8 cellular contexts compared by ENCODE assay signal in genomic region chr5:65624570-65625555, GRCh38. TPM values are rescaled to one million over a fixed set of nuclear protein-coding genes. Genes with fewer than 3 reads are reported as not detected.
DNase-seq lines count a peak whose midpoint lies in the region; ATAC-seq and TF ChIP-seq lines count a peak whose summit lies in the region.

Gene SHLD3, plus strand, starts transcription at chr5:65625027. Its CDS starts 4,561 bp downstream, at chr5:65629588.
Gene TRAPPC13, plus strand, starts transcription at chr5:65625027. Its CDS starts 34 bp downstream, at chr5:65625061.

- peak within 1 kb of the TSS; percentile 83 for H3K4me2 ChIP-seq in trophoblast cell (ENCODE audit: low read length)

- H3K4me3 ChIP-seq in adipocyte (ENCODE audit: low read length) (peak within 1 kb of the TSS; percentile 97), heart left ventricle (peak within 1 kb of the TSS; percentile 60 to 96 (median 76)), trophoblast cell (ENCODE audit: low read depth, low read length) (peak within 1 kb of the TSS; percentile 97), transverse colon (peak within 1 kb of the TSS; percentile 57 to 90 (median 85))

- peak within 1 kb of the TSS; percentile 61 for H4K12ac ChIP-seq in trophoblast cell (ENCODE audit: low read depth, low read length)

- WGBS in heart left ventricle, 4 donors: 0 to 1% (median 0%) methylated on average over 36 of the region's 36 CpGs
- no CpG with 5 or more reads among the region's 36 CpGs for WGBS in trophoblast cell (ENCODE audit: extremely low coverage, insufficient coverage, insufficient read length)
- WGBS in transverse colon (ENCODE audit: low coverage in 1 of 2), 2 donors: 0% methylated on average over 21 to 36 of the region's 36 CpGs

- H2BK120ac ChIP-seq in trophoblast cell (ENCODE audit: insufficient read depth, low read length, poor library complexity): no peak within 1 kb of the TSS

- H3K27ac ChIP-seq in heart left ventricle (peak within 1 kb of the TSS; percentile 65 to 94 (median 91)), trophoblast cell (ENCODE audit: low read depth, low read length) (peak within 1 kb of the TSS; percentile 68), transverse colon (peak within 1 kb of the TSS; percentile 82 to 92 (median 87))

- TF ChIP-seq POLR2A in heart left ventricle (IDR thresholded peaks at IDR 0.05): peak in 1 of 2 donors; percentile 20
- peak; percentile 11 for TF ChIP-seq POLR2A in transverse colon (IDR thresholded peaks at IDR 0.05)

- H3K79me2 ChIP-seq in trophoblast cell (ENCODE audit: control insufficient read depth, insufficient read depth, low read length, poor library complexity): peaks cover 5% of the 10 kb centered on the region

- no peak for TF ChIP-seq EP300 in transverse colon (IDR thresholded peaks at IDR 0.05; ENCODE audit: low read depth)

- H2AFZ ChIP-seq in trophoblast cell (ENCODE audit: insufficient read depth, low read length, poor library complexity): peak within 1 kb of the TSS; percentile 85

- H3K9ac ChIP-seq in adipocyte (ENCODE audit: low read length) (peak within 1 kb of the TSS; percentile 93), trophoblast cell (ENCODE audit: low read length) (peak within 1 kb of the TSS; percentile 97)

- peak within 1 kb of the TSS; percentile 80 for H3K4ac ChIP-seq in trophoblast cell (ENCODE audit: low read depth, low read length)

- H3K4me1 ChIP-seq in adipocyte (ENCODE audit: control insufficient read depth, insufficient read depth, low read length) (peaks cover 26% of the 10 kb centered on the region), heart left ventricle (peaks cover 0 to 37% (median 29%) of the 10 kb centered on the region in 12 donors), trophoblast cell (ENCODE audit: control insufficient read depth in 1 of 2, insufficient read depth in 2 of 2, low read length in 2 of 2) (peaks cover 0 to 3% of the 10 kb centered on the region in 2 experiments), transverse colon (peaks cover 15 to 33% (median 21%) of the 10 kb centered on the region in 4 donors)

- H4K91ac ChIP-seq in trophoblast cell (ENCODE audit: low read depth, low read length): peak within 1 kb of the TSS; percentile 13

- H3K23ac ChIP-seq in trophoblast cell (ENCODE audit: low read length): no peak within 1 kb of the TSS

- peak within 1 kb of the TSS; percentile 60 for H2BK5ac ChIP-seq in trophoblast cell (ENCODE audit: low read depth, low read length, poor library complexity)

- H3K79me1 ChIP-seq in trophoblast cell (ENCODE audit: low read length): peaks cover 4% of the 10 kb centered on the region

- no peaks in the 10 kb centered on the region for H3K27me3 ChIP-seq in adipocyte (replicated peaks; ENCODE audit: control insufficient read depth, insufficient read depth, low read length)
- no peaks in the 10 kb centered on the region for H3K27me3 ChIP-seq in heart left ventricle
- no peaks in the 10 kb centered on the region for H3K27me3 ChIP-seq in trophoblast cell (ENCODE audit: insufficient read depth, low read length)
- H3K27me3 ChIP-seq in transverse colon: no peaks in the 10 kb centered on the region

- ATAC-seq in HG02678 (IDR thresholded peaks at IDR 0.05; ENCODE audit: unreplicated experiment): peak; percentile 72
- ATAC-seq in heart left ventricle: peak; percentile 89 to 92 (median 90)

- H3K36me3 ChIP-seq in adipocyte (ENCODE audit: control insufficient read depth, insufficient read depth, low read length, severe bottlenecking) (peaks cover 9% of the 10 kb centered on the region), heart left ventricle (peaks cover 0 to 16% (median 14%) of the 10 kb centered on the region in 9 donors), trophoblast cell (ENCODE audit: control insufficient read depth in 1 of 2, insufficient read depth in 2 of 2, low read length in 2 of 2) (peaks cover 0 to 2% of the 10 kb centered on the region in 2 experiments), transverse colon (peaks cover 0 to 10% (median 3%) of the 10 kb centered on the region in 4 donors)

- H3K14ac ChIP-seq in trophoblast cell (ENCODE audit: low read length): peak within 1 kb of the TSS; percentile 69

- TF ChIP-seq CTCF in GM12872 (IDR thresholded peaks at IDR 0.05; ENCODE audit: insufficient read depth, low read depth, low read length) (peak; percentile 26; the same call in 1 of the 3 replicates), heart left ventricle (IDR thresholded peaks at IDR 0.05) (peak in 1 of 12 donors; percentile 4), transverse colon (IDR thresholded peaks at IDR 0.05) (peak in 4 of 5 experiments; percentile 4 to 50 (median 22))

- peak within 1 kb of the TSS; percentile 96 for H4K8ac ChIP-seq in trophoblast cell (ENCODE audit: low read depth, low read length)

- H2BK12ac ChIP-seq in trophoblast cell (ENCODE audit: low read length): no peak within 1 kb of the TSS

- no peak within 1 kb of the TSS for H2AK5ac ChIP-seq in trophoblast cell (ENCODE audit: low read length)

- intact Hi-C loops in heart left ventricle (cut with DNase I) (loop anchor here in 1 of 10 donors (5.0 kb wide), 1 partner anchor 92 kb away; no protein-coding TSS in a partner anchor), transverse colon (cut with DNase I; ENCODE audit: low total_unique reads) (no loop called here)

- H3K9me3 ChIP-seq in adipocyte (ENCODE audit: control insufficient read depth, low read length): no peaks in the 10 kb centered on the region
- no peaks in the 10 kb centered on the region for H3K9me3 ChIP-seq in heart left ventricle
- no peaks in the 10 kb centered on the region for H3K9me3 ChIP-seq in trophoblast cell (ENCODE audit: insufficient read depth, low read depth, low read length)
- H3K9me3 ChIP-seq in transverse colon: no peaks in the 10 kb centered on the region

- peak; percentile 86 for DNase-seq in NCI-H1105 treated with DMSO at 0.1 percent for 48 hours (lab: John Stamatoyannopoulos, UW)
- peak; percentile 92 for DNase-seq in SKM-1 treated with dmso at 0.1 percent for 144 hours (lab: John Stamatoyannopoulos, UW; ENCODE audit: unreplicated experiment)
- DNase-seq in adipocyte (ENCODE audit: low read depth): peak; percentile 94
- peak; percentile 77 to 87 (median 85) for DNase-seq in heart left ventricle
- peak; percentile 69 to 84 for DNase-seq in trophoblast cell
- DNase-seq in transverse colon: peak; percentile 87

- in situ Hi-C loops in transverse colon (cut with MboI; ENCODE audit: low pct_ligation_motif_present in 1 of 4, low pct_unique_long_range_greater_than_20kb in 1 of 4, low sequenced_read_pairs in 3 of 4): no loop called here

- peak within 1 kb of the TSS; percentile 70 for H3K18ac ChIP-seq in trophoblast cell (ENCODE audit: low read length)

RNA-seq across cellular contexts. Expression of gene SHLD3, which starts in this region (rescaled TPM):
- 1 to 10 TPM; 1.3 to 2.4 (median 1.9) TPM for total RNA-seq in heart left ventricle
- polyA plus RNA-seq in heart left ventricle: 1 to 10 TPM; 2.7 to 2.8 TPM
- 2.7 and 3.1 TPM in 2 replicates for polyA plus RNA-seq in trophoblast cell (2013)
- total RNA-seq in transverse colon: 1 to 10 TPM in 2 of 4 donors, under 1 TPM in 1, not detected in 1; 1.00 to 5.7 (median 2.9) TPM

RNA-seq across cellular contexts. Expression of gene TRAPPC13, which starts in this region (rescaled TPM):
- 10 to 100 TPM in 8 of 9 donors, 1 to 10 TPM in 1; 9.5 to 24.8 (median 18.7) TPM for total RNA-seq in heart left ventricle
- 10 to 100 TPM; 10.9 to 14.1 TPM for polyA plus RNA-seq in heart left ventricle
- 9.6 and 10.1 TPM in 2 replicates for polyA plus RNA-seq in trophoblast cell (2013)
- 10 to 100 TPM in 2 of 4 donors, 1 to 10 TPM in 2; 3.0 to 24.1 (median 11.9) TPM for total RNA-seq in transverse colon

Comparison
In these comparisons a context has a peak if more than half of its experiments do, and no peak if none do; other contexts are left out.
1. Peak in every context shown above with its lines: DNase-seq, ATAC-seq, H3K4me3 ChIP-seq and H3K27ac ChIP-seq.